In genomic region chr11:44931466-44931865, GRCh38 we compare ENCODE assay signal across 13 cellular contexts.
"Had no signal": no experiment of that assay in that cellular context is flagged by ENCODE, and none has a peak within 500 bp of the region (broad histone marks: within the 10 kb centered on the region; RNA-seq: fewer than 3 reads in every experiment).

No MANE protein-coding gene starts in this region.

- H3K4me3 Mint-ChIP-seq: activated naive CD8-positive, alpha-beta T cell treated with anti-CD3 and anti-CD28 coated beads, Interleukin-2, amount 50 U/mL, for 24 hours; activated T-cell treated with anti-CD3 and anti-CD28 coated beads, Interleukin-2, amount 50 U/mL, for 4 hours; naive thymus-derived CD8-positive, alpha-beta T cell had no signal

- H3K27me3 Mint-ChIP-seq: activated naive CD8-positive, alpha-beta T cell treated with anti-CD3 and anti-CD28 coated beads, Interleukin-2, amount 50 U/mL, for 24 hours had no signal

- H3K27ac ChIP-seq: lower lobe of right lung had no signal

- H3K9me3 Mint-ChIP-seq: activated naive CD8-positive, alpha-beta T cell treated with anti-CD3 and anti-CD28 coated beads, Interleukin-2, amount 50 U/mL, for 24 hours; activated T-cell treated with anti-CD3 and anti-CD28 coated beads, Interleukin-2, amount 50 U/mL, for 4 hours; naive thymus-derived CD8-positive, alpha-beta T cell had no signal

- H3K27ac Mint-ChIP-seq: activated naive CD8-positive, alpha-beta T cell treated with anti-CD3 and anti-CD28 coated beads, Interleukin-2, amount 50 U/mL, for 24 hours had no signal

- H3K9me3 ChIP-seq: lower lobe of right lung had no signal

- H3K4me1 Mint-ChIP-seq: activated naive CD8-positive, alpha-beta T cell treated with anti-CD3 and anti-CD28 coated beads, Interleukin-2, amount 50 U/mL, for 24 hours had no signal

- DNase-seq: activated CD4-positive, alpha-beta T cell treated with anti-CD3 and anti-CD28 coated beads, Interleukin-2, amount 50 U/mL, for 4 hours; activated gamma-delta T cell; activated naive CD8-positive, alpha-beta T cell treated with anti-CD3 and anti-CD28 coated beads, Interleukin-2, amount 50 U/mL, for 24 hours; activated T-cell treated with anti-CD3 and anti-CD28 coated beads, Interleukin-2, amount 50 U/mL, for 4 hours; cortex of kidney; effector memory CD4-positive, alpha-beta T cell; left cardiac atrium; lower lobe of right lung; naive thymus-derived CD8-positive, alpha-beta T cell; stimulated activated CD4-positive, alpha-beta T cell treated with anti-CD3 and anti-CD28 coated beads, Interleukin-12 subunit alpha, Interleukin-12 subunit beta, amount 100 ng/mL, for 4 hours; stimulated activated naive CD4-positive, alpha-beta T cell treated with Interleukin-2 at 50 U/mL for 16 hours; T-helper 2 cell had no signal

- ATAC-seq: activated CD4-positive, CD25-positive, alpha-beta regulatory T cell treated with anti-CD3 and anti-CD28 coated beads, Interleukin-2, amount 50 U/mL, for 24 hours; activated naive CD8-positive, alpha-beta T cell treated with anti-CD3 and anti-CD28 coated beads, Interleukin-2, amount 50 U/mL, for 24 hours; activated T-cell treated with anti-CD3 and anti-CD28 coated beads, Interleukin-2, amount 50 U/mL, for 4 hours; left cardiac atrium; lower lobe of right lung; naive thymus-derived CD8-positive, alpha-beta T cell had no signal

- H3K4me3 ChIP-seq: lower lobe of right lung had no signal
